ENCODE assay signal across 24 cellular contexts in genomic region chr12:51275088-51275487, GRCh38. TPM values are rescaled to one million over a fixed set of nuclear protein-coding genes. Genes with fewer than 3 reads are reported as not detected.
DNase-seq lines count a peak whose midpoint lies in the region; ATAC-seq and TF ChIP-seq lines count a peak whose summit lies in the region.
"Had no signal": no experiment of that assay in that cellular context is flagged by ENCODE, and none has a peak within 500 bp of the region (broad histone marks: within the 10 kb centered on the region; RNA-seq: fewer than 3 reads in every experiment).

No MANE protein-coding gene starts in this region.

- H3K9ac ChIP-seq in colonic mucosa (ENCODE audit: low read depth in 2 of 2, low read length in 2 of 2) = peak overlapping the region in 1 of 2 donors; percentile 35
- H3K9ac ChIP-seq: KMS-11 had no signal

- no peak overlapping the region for H3K27ac ChIP-seq in HEK293 (ENCODE audit: extremely low read depth, low read depth, low read length)
- H3K27ac ChIP-seq in colonic mucosa = peak overlapping the region; percentile 68
- H3K27ac ChIP-seq: KMS-11 had no signal

- H3K4me3 ChIP-seq in H7 (ENCODE audit: insufficient read depth, low read depth, low read length) (no peak overlapping the region), HEK293 (ENCODE audit: low read depth, low read length) (no peak overlapping the region), colonic mucosa (no peak overlapping the region)
- H3K4me3 ChIP-seq: GM23338 had no signal

- peak; percentile 36 for DNase-seq in H7
- DNase-seq in colonic mucosa = peak; percentile 82
- DNase-seq in nephron progenitor cell = no peak
- no peak for DNase-seq in activated CD4-positive, alpha-beta T cell treated with anti-CD3 and anti-CD28 coated beads, Interleukin-2, amount 50 U/mL, for 1 hour
- DNase-seq: CD4-positive, CD25-positive, alpha-beta regulatory T cell; DND-41; IMR-90; MV-4-11; NCI-H1105 treated with DMSO at 0.1 percent for 48 hours; NCI-H2029 treated with DMSO at 0.1 percent for 48 hours; NCI-H2171; NCI-H345; NCI-H524; NK-92 treated with Interleukin-12 subunit alpha and Interleukin-12 subunit beta, amount 100 ng/mL, for 24 hours; T-helper 1 cell had no signal

- H3K27me3 Mint-ChIP-seq in nephron progenitor cell (ENCODE audit: low read depth, poor library complexity) = peaks cover 25% of the 10 kb centered on the region

- peaks cover 9% of the 10 kb centered on the region for H3K4me1 Mint-ChIP-seq in nephron progenitor cell

- no peaks in the 10 kb centered on the region for H3K9me3 Mint-ChIP-seq in nephron progenitor cell
- H3K9me3 Mint-ChIP-seq: CD4-positive, CD25-positive, alpha-beta regulatory T cell; GM23338 had no signal

- H3K36me3 ChIP-seq in H7 (replicated peaks; ENCODE audit: control insufficient read depth, insufficient read depth, low read length) (no peaks in the 10 kb centered on the region), HEK293 (ENCODE audit: control insufficient read depth in 2 of 2, insufficient read depth in 1 of 2, low read length in 2 of 2) (no peaks in the 10 kb centered on the region), colonic mucosa (no peaks in the 10 kb centered on the region)

- POLR2A ChIA-PET in HEK293 (lab: Yijun Ruan, JAX) = no interaction called here

- intact Hi-C loops in colonic mucosa (cut with DNase I) = no loop called here

- H3K27ac Mint-ChIP-seq in nephron progenitor cell = peak overlapping the region; percentile 61
- H3K27ac Mint-ChIP-seq: CD4-positive, CD25-positive, alpha-beta regulatory T cell; GM23338 had no signal

- CTCF ChIA-PET in HEK293 (lab: Yijun Ruan, JAX) = interaction anchor here (0.6 kb wide), 1 partner anchor 479 kb away, joined by 5 read pairs; no protein-coding TSS in a partner anchor

- H3K9me3 ChIP-seq in HEK293 (ENCODE audit: control insufficient read depth, insufficient read depth, low read depth, low read length) (no peaks in the 10 kb centered on the region), colonic mucosa (no peaks in the 10 kb centered on the region)

- H3K4me3 Mint-ChIP-seq in nephron progenitor cell = no peak overlapping the region
- H3K4me3 Mint-ChIP-seq: GM23338 had no signal

- no peaks in the 10 kb centered on the region for H3K36me3 Mint-ChIP-seq in nephron progenitor cell (ENCODE audit: low read depth)
- H3K36me3 Mint-ChIP-seq: CD4-positive, CD25-positive, alpha-beta regulatory T cell had no signal

- peaks cover 6% of the 10 kb centered on the region for H3K27me3 ChIP-seq in H7 (ENCODE audit: control insufficient read depth, insufficient read depth, low read length)
- H3K27me3 ChIP-seq in colonic mucosa = no peaks in the 10 kb centered on the region

- H3K4me1 ChIP-seq in HEK293 (ENCODE audit: control insufficient read depth, insufficient read depth, low read length) = no peaks in the 10 kb centered on the region
- peaks cover 4% of the 10 kb centered on the region for H3K4me1 ChIP-seq in colonic mucosa

- TF ChIP-seq CTCF in HEK293 (tag by site-specific recombination; IDR thresholded peaks at IDR 0.05) (no peak), colonic mucosa (IDR thresholded peaks at IDR 0.05) (no peak), nephron progenitor cell (IDR thresholded peaks at IDR 0.05) (no peak)

- ATAC-seq in GM18868 (IDR thresholded peaks at IDR 0.05; ENCODE audit: unreplicated experiment) (no peak), HG03196 (IDR thresholded peaks at IDR 0.05; ENCODE audit: unreplicated experiment) (no peak), GM18861 (IDR thresholded peaks at IDR 0.05; ENCODE audit: unreplicated experiment) (no peak)
- ATAC-seq: GM23338, Panc1 had no signal

TF ChIP-seq in HEK293, 187 proteins besides CTCF, POLR2A, EP300 and RAD21:
- TF ChIP-seq ZNF341 (tag by site-specific recombination; IDR thresholded peaks at IDR 0.05; ENCODE audit: low read depth) = peak; percentile 57
- TF ChIP-seq PRDM6 (tag by site-specific recombination; IDR thresholded peaks at IDR 0.05) = no peak
- TF ChIP-seq PRDM10 (tag by site-specific recombination; IDR thresholded peaks at IDR 0.05) = peak; percentile 36; the same call in 1 of the 2 replicates
- TF ChIP-seq KLF1 (tag by site-specific recombination; IDR thresholded peaks at IDR 0.05) = 0 out of 2 replicates have a peak, but pooled peaks have one; percentile 26

RNA-seq across cellular contexts. Expression of gene SMAGP, which starts 4.9 kb away (rescaled TPM):
- total RNA-seq in H7 (2014; rRNA removed; shearing (Covaris generic)) = 10.1 and 11.9 TPM in 2 replicates
- total RNA-seq in colonic mucosa = 100 to 1,000 TPM in 1 of 2 donors, 10 to 100 TPM in 1; 74.4 to 119 TPM

RNA-seq across cellular contexts. Expression of gene DAZAP2, which starts 36.5 kb away (rescaled TPM):
- total RNA-seq in H7 (2014; rRNA removed; shearing (Covaris generic)) = 47.1 and 56.8 TPM in 2 replicates
- total RNA-seq in colonic mucosa = 100 to 1,000 TPM; 220 to 291 TPM

RNA-seq across cellular contexts. Expression of gene BIN2, which starts 48.9 kb away (rescaled TPM):
- 0.14 TPM in 1 of 2 replicates, not detected in the other for total RNA-seq in H7 (2014; rRNA removed; shearing (Covaris generic))
- total RNA-seq in colonic mucosa = 1 to 10 TPM; 6.7 to 6.8 TPM
- total RNA-seq: G401, GM23338, IMR-90, M059J had no signal

RNA-seq across cellular contexts. Expression of gene POU6F1, which starts 57.2 kb away (rescaled TPM):
- total RNA-seq in H7 (2014; rRNA removed; shearing (Covaris generic)) = 8.3 and 11.8 TPM in 2 replicates
- 1 to 10 TPM; 4.9 to 5.6 TPM for total RNA-seq in colonic mucosa

Comparison
In these comparisons a context has a peak if more than half of its experiments do, and no peak if none do; other contexts are left out.
1. DNase-seq: peak in H7 (single experiment) and colonic mucosa (single experiment); none in nephron progenitor cell (single experiment) and activated CD4-positive, alpha-beta T cell treated with anti-CD3 and anti-CD28 coated beads, Interleukin-2, amount 50 U/mL, for 1 hour (single experiment).